In the genomic region with DNA sequence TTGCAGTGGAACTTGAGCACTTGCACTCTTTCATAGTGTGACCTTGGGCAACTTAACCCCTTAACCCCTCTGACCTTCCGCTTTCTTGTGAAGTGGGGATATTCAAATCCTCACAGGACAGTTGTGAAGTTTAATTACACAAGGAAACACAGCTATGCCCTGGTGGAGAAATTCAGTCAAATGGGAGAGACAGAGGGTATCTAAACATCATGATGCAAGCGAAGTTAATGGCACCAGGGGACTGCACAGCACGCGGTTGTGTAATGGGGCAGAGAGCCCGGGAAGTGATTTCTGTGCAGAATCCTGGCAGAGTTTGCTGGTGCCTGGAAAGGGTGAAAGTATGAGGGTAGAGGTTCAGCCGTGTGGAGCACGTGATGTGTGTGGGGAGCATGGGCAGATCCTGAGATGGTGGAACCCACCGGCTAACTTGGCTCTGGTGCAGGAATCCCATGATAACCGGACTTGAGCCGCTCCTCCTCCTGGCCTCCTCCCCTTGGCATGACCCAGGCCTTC, we compare ENCODE assay signal across 24 cellular contexts. TPM values are rescaled to one million over a fixed set of nuclear protein-coding genes. Genes with fewer than 3 reads are reported as not detected.
DNase-seq lines count a peak whose midpoint lies in the region; ATAC-seq and TF ChIP-seq lines count a peak whose summit lies in the region.
"Had no signal": no experiment of that assay in that cellular context is flagged by ENCODE, and none has a peak within 500 bp of the region (broad histone marks: within the 10 kb centered on the region; RNA-seq: fewer than 3 reads in every experiment).

No MANE protein-coding gene starts in this region.

- no peak overlapping the region for H4K12ac ChIP-seq in trophoblast cell (ENCODE audit: low read depth, low read length)

- H3F3A ChIP-seq in smooth muscle cell (ENCODE audit: low read depth) = no peaks in the 10 kb centered on the region

- no peaks in the 10 kb centered on the region for H4K20me1 ChIP-seq in smooth muscle cell (ENCODE audit: low read depth)

- WGBS in liver = 50% methylated on average over 10 of the region's 10 CpGs
- no CpG with 5 or more reads among the region's 10 CpGs for WGBS in trophoblast cell (ENCODE audit: extremely low coverage, insufficient coverage, insufficient read length)
- 72 to 73% methylated on average over 10 of the region's 10 CpGs for WGBS in aorta, 2 donors
- WGBS in smooth muscle cell (ENCODE audit: low lambda C conversion rate) = 96% methylated on average over 10 of the region's 10 CpGs

- H3K4me3 Mint-ChIP-seq in HFFc6 = no peak overlapping the region
- H3K4me3 Mint-ChIP-seq: B cell, CD14-positive monocyte, GM23338 had no signal

- no peak overlapping the region for H2AFZ ChIP-seq in trophoblast cell (ENCODE audit: insufficient read depth, low read length, poor library complexity)
- H2AFZ ChIP-seq in smooth muscle cell (ENCODE audit: low read depth) = no peak overlapping the region
- H2AFZ ChIP-seq: GM23338, PC-9 had no signal

- H3K79me2 ChIP-seq in trophoblast cell (ENCODE audit: control insufficient read depth, insufficient read depth, low read length, poor library complexity) (no peaks in the 10 kb centered on the region), smooth muscle cell (ENCODE audit: low read depth) (no peaks in the 10 kb centered on the region)

- H3K9me3 ChIP-seq in adipocyte (ENCODE audit: control insufficient read depth, low read length) (no peaks in the 10 kb centered on the region), liver (ENCODE audit: control insufficient read depth in 4 of 4, low read length in 3 of 4) (no peaks in the 10 kb centered on the region), trophoblast cell (ENCODE audit: insufficient read depth, low read depth, low read length) (no peaks in the 10 kb centered on the region), aorta (ENCODE audit: control insufficient read depth, low read length) (no peaks in the 10 kb centered on the region), smooth muscle cell (replicated peaks; ENCODE audit: low read depth) (no peaks in the 10 kb centered on the region)
- H3K9me3 ChIP-seq: A549 had no signal

- H3K4me3 ChIP-seq in adipocyte (ENCODE audit: low read length) (no peak overlapping the region), liver (ENCODE audit: low read depth in 1 of 3, low read length in 3 of 3) (no peak overlapping the region), trophoblast cell (ENCODE audit: low read depth, low read length) (peak overlapping the region; percentile 13), aorta (ENCODE audit: low read length in 2 of 2) (no peak overlapping the region), smooth muscle cell (no peak overlapping the region)
- H3K4me3 ChIP-seq: A549, GM23338, PC-9 had no signal

- peak overlapping the region; percentile 94 to 96 for H3K27ac ChIP-seq in liver (ENCODE audit: low read depth in 1 of 2, low read length in 2 of 2)
- no peak overlapping the region for H3K27ac ChIP-seq in trophoblast cell (ENCODE audit: low read depth, low read length)
- no peak overlapping the region for H3K27ac ChIP-seq in aorta (ENCODE audit: low read depth in 1 of 2, low read length in 2 of 2)
- no peak overlapping the region for H3K27ac ChIP-seq in smooth muscle cell (ENCODE audit: low read depth)
- H3K27ac ChIP-seq: A549, PC-9 had no signal

- no peak overlapping the region for H2AK5ac ChIP-seq in trophoblast cell (ENCODE audit: low read length)

- peak; percentile 51 to 58 for TF ChIP-seq RAD21 in liver (IDR thresholded peaks at IDR 0.05)

- no peak overlapping the region for H3K4me2 ChIP-seq in trophoblast cell (ENCODE audit: low read length)
- H3K4me2 ChIP-seq in smooth muscle cell = no peak overlapping the region
- H3K4me2 ChIP-seq: A549, GM23338, PC-9 had no signal

- H3K36me3 ChIP-seq in adipocyte (ENCODE audit: control insufficient read depth, insufficient read depth, low read length, severe bottlenecking) (no peaks in the 10 kb centered on the region), liver (ENCODE audit: control insufficient read depth in 4 of 4, insufficient read depth in 3 of 4, low read depth in 1 of 4, low read length in 3 of 4) (peaks cover 0 to 1% (median 0%) of the 10 kb centered on the region in 4 donors), trophoblast cell (ENCODE audit: control insufficient read depth in 1 of 2, insufficient read depth in 2 of 2, low read length in 2 of 2) (peaks cover under 1 to 2% of the 10 kb centered on the region in 2 experiments), aorta (ENCODE audit: control insufficient read depth in 1 of 2, insufficient read depth in 2 of 2, low read length in 1 of 2) (no peaks in the 10 kb centered on the region), smooth muscle cell (ENCODE audit: low read depth) (no peaks in the 10 kb centered on the region)

- peak; percentile 15 for TF ChIP-seq CTCF in liver (IDR thresholded peaks at IDR 0.05; ENCODE audit: low read depth, low read length, missing input control)
- TF ChIP-seq CTCF in smooth muscle cell (IDR thresholded peaks at IDR 0.05; ENCODE audit: borderline replicate concordance, insufficient read depth, poor library complexity, severe bottlenecking) = no peak
- no peak for TF ChIP-seq CTCF in HFFc6 (IDR thresholded peaks at IDR 0.05)

- intact Hi-C loops in aorta (cut with DNase I) = no loop called here

- H3K4ac ChIP-seq in trophoblast cell (ENCODE audit: low read depth, low read length) = no peak overlapping the region

- peaks cover 2% of the 10 kb centered on the region; the same call in 1 of the 2 replicates for H3K27me3 Mint-ChIP-seq in HFFc6 (ENCODE audit: insufficient read depth)
- H3K27me3 Mint-ChIP-seq: B cell had no signal

- peaks cover 4% of the 10 kb centered on the region; the same call in 1 of the 2 replicates for H3K9me3 Mint-ChIP-seq in HFFc6
- H3K9me3 Mint-ChIP-seq: CD14-positive monocyte, GM23338 had no signal

- H3K4me1 Mint-ChIP-seq in HFFc6 (ENCODE audit: low read depth) = no peaks in the 10 kb centered on the region

- no peaks in the 10 kb centered on the region for H3K79me1 ChIP-seq in trophoblast cell (ENCODE audit: low read length)

- no peak overlapping the region for H3K14ac ChIP-seq in trophoblast cell (ENCODE audit: low read length)

- H2BK12ac ChIP-seq in trophoblast cell (ENCODE audit: low read length) = no peak overlapping the region

- no peaks in the 10 kb centered on the region for H3K36me3 Mint-ChIP-seq in HFFc6 (ENCODE audit: low read depth)

- H3K9ac ChIP-seq in adipocyte (ENCODE audit: low read length) (peak overlapping the region; percentile 32), liver (ENCODE audit: low read depth in 1 of 2, low read length in 2 of 2) (peak overlapping the region in 1 of 2 donors; percentile 42), trophoblast cell (ENCODE audit: low read length) (no peak overlapping the region), smooth muscle cell (ENCODE audit: low read depth) (no peak overlapping the region)

- H3K4me1 ChIP-seq in adipocyte (ENCODE audit: control insufficient read depth, insufficient read depth, low read length) (peaks cover 36% of the 10 kb centered on the region), liver (ENCODE audit: control insufficient read depth in 4 of 4, insufficient read depth in 4 of 4, low read length in 3 of 4) (peaks cover 6 to 48% (median 20%) of the 10 kb centered on the region in 4 donors), trophoblast cell (ENCODE audit: control insufficient read depth in 1 of 2, insufficient read depth in 2 of 2, low read length in 2 of 2) (no peaks in the 10 kb centered on the region), aorta (ENCODE audit: control insufficient read depth in 1 of 2, insufficient read depth in 2 of 2, low read length in 2 of 2) (no peaks in the 10 kb centered on the region), smooth muscle cell (ENCODE audit: low read depth) (no peaks in the 10 kb centered on the region)

- H4K91ac ChIP-seq in trophoblast cell (ENCODE audit: low read depth, low read length) = no peak overlapping the region

- no peak overlapping the region for H4K8ac ChIP-seq in trophoblast cell (ENCODE audit: low read depth, low read length)

- H2BK5ac ChIP-seq in trophoblast cell (ENCODE audit: low read depth, low read length, poor library complexity) = no peak overlapping the region

- H2BK120ac ChIP-seq in trophoblast cell (ENCODE audit: insufficient read depth, low read length, poor library complexity) = no peak overlapping the region

- H3K18ac ChIP-seq in trophoblast cell (ENCODE audit: low read length) = no peak overlapping the region

- ATAC-seq in aorta (ENCODE audit: low FRiP score) = peak; percentile 19
- ATAC-seq: A549, GM23338 had no signal

- DNase-seq in adipocyte (ENCODE audit: low read depth) (no peak), trophoblast cell (no peak), aorta (no peak), smooth muscle cell (lab: John Stamatoyannopoulos, UW; ENCODE audit: unreplicated experiment) (no peak), HFFc6 (no peak)
- no peak for DNase-seq in activated CD4-positive, alpha-beta T cell treated with anti-CD3 and anti-CD28 coated beads for 4 hours
- DNase-seq: EL, GF-D8, HCEC 1CT, Karpas-422, MV-4-11, NCI-H1105 treated with DMSO at 0.1 percent for 48 hours, NCI-H2029 treated with DMSO at 0.1 percent for 48 hours, NCI-H226, NCI-H510A treated with DMSO at 0.1 percent for 48 hours, NCI-H748 treated with DMSO at 0.1 percent for 48 hours, PC-9, RPMI8226, SHP77 had no signal

- no peaks in the 10 kb centered on the region for H3K27me3 ChIP-seq in adipocyte (replicated peaks; ENCODE audit: control insufficient read depth, insufficient read depth, low read length)
- H3K27me3 ChIP-seq in liver (ENCODE audit: control insufficient read depth in 4 of 4, insufficient read depth in 4 of 4, low read length in 3 of 4) = no peaks in the 10 kb centered on the region
- no peaks in the 10 kb centered on the region for H3K27me3 ChIP-seq in trophoblast cell (ENCODE audit: insufficient read depth, low read length)
- H3K27me3 ChIP-seq in aorta (ENCODE audit: control insufficient read depth in 1 of 2, insufficient read depth in 2 of 2, low read length in 1 of 2) = no peaks in the 10 kb centered on the region
- no peaks in the 10 kb centered on the region for H3K27me3 ChIP-seq in smooth muscle cell (ENCODE audit: low read depth)

- H3K27ac Mint-ChIP-seq in HFFc6 = no peak overlapping the region
- H3K27ac Mint-ChIP-seq: B cell, GM23338 had no signal

- no peak overlapping the region for H3K23ac ChIP-seq in trophoblast cell (ENCODE audit: low read length)

RNA-seq across cellular contexts. Expression of a gene that starts 51.7 kb away (rescaled TPM):
- total RNA-seq in liver = 10 to 100 TPM in 1 of 2 donors, 1 to 10 TPM in 1; 5.9 to 14.0 TPM
- polyA plus RNA-seq in liver = 10 to 100 TPM; 11.5 to 15.9 TPM
- 14.7 and 15.0 TPM in 2 replicates for polyA plus RNA-seq in trophoblast cell (2013)
- total RNA-seq in aorta = 1 to 10 TPM; 4.5 to 5.6 TPM
- 1 to 10 TPM in 1 of 2 donors, under 1 TPM in 1; 0.72 to 7.3 TPM for polyA plus RNA-seq in aorta
- 2.2 and 3.1 TPM in 2 replicates for total RNA-seq in smooth muscle cell
- polyA plus RNA-seq in smooth muscle cell = 1.1 and 1.6 TPM in 2 replicates
- total RNA-seq in HFFc6 (2021; fragmentation: NEBNext Ultra II Directional; extraction: Animal tissue kit (Norgen Biotek cat#: 25700)) = not detected

Comparison
In these comparisons a context has a peak if more than half of its experiments do, and no peak if none do; other contexts are left out.
1. H3K27ac ChIP-seq: peak in liver (2 of 2); none in trophoblast cell (single experiment), aorta (0 of 2) and smooth muscle cell (single experiment).